8 cellular contexts compared by ENCODE assay signal in genomic region chr14:105092124-105092911, GRCh38. TPM values are rescaled to one million over a fixed set of nuclear protein-coding genes. Genes with fewer than 3 reads are reported as not detected.
A peak's percentile ranks its signal among the peaks of the same experiment; 100 is the strongest.
DNase-seq lines count a peak whose midpoint lies in the region; ATAC-seq and TF ChIP-seq lines count a peak whose summit lies in the region.

No MANE protein-coding gene starts in this region.

- H3K36me3 ChIP-seq in RWPE2 (ENCODE audit: low read depth) (no peaks in the 10 kb centered on the region), esophagus (ENCODE audit: control insufficient read depth in 2 of 2, insufficient read depth in 2 of 2, low read length in 1 of 2) (no peaks in the 10 kb centered on the region), ovary (no peaks in the 10 kb centered on the region)

- no peak for TF ChIP-seq CTCF in GM12865 (IDR thresholded peaks at IDR 0.05; ENCODE audit: insufficient read depth, low read depth, low read length, missing control alignments)
- TF ChIP-seq CTCF in RWPE2 (IDR thresholded peaks at IDR 0.05; ENCODE audit: poor library complexity, severe bottlenecking): no peak
- TF ChIP-seq CTCF in ovary (IDR thresholded peaks at IDR 0.05): no peak

- H3K27me3 ChIP-seq in RWPE2 (ENCODE audit: insufficient read depth, poor library complexity, severe bottlenecking): no peaks in the 10 kb centered on the region
- H3K27me3 ChIP-seq in esophagus (ENCODE audit: control insufficient read depth in 1 of 2, insufficient read depth in 2 of 2, low read length in 2 of 2): no peaks in the 10 kb centered on the region
- no peaks in the 10 kb centered on the region for H3K27me3 ChIP-seq in ovary

- TF ChIP-seq EP300 in ovary (IDR thresholded peaks at IDR 0.05): no peak

- WGBS in esophagus, 2 donors: 31 to 38% methylated on average over 25 of the region's 25 CpGs
- 45 to 58% (median 47%) methylated on average over 18 to 25 of the region's 25 CpGs for WGBS in ovary, 3 donors

- intact Hi-C loops in ovary (cut with DNase I): loop anchor here in 1 of 4 donors (10.0 kb wide), 2 partner anchors 172 to 402 kb away; partner anchors contain the start of gene TEDC1

- H3K27ac ChIP-seq in RWPE2 (ENCODE audit: poor library complexity, severe bottlenecking) (peak overlapping the region; percentile 96), esophagus (ENCODE audit: low read depth in 2 of 2, low read length in 1 of 2) (peak overlapping the region; percentile 84 to 90), ovary (peak overlapping the region; percentile 85 to 88)

- DNase-seq in GM12865 (ENCODE audit: low read depth) (no peak), RWPE2 (ENCODE audit: low spot score) (peak; percentile 75), ovary (peak in 3 of 5 donors; percentile 35 to 59 (median 49)), NCI-H2196 treated with DMSO at 0.1 percent for 48 hours (lab: John Stamatoyannopoulos, UW; ENCODE audit: unreplicated experiment) (no peak)

- no peaks in the 10 kb centered on the region for H3K9me3 ChIP-seq in RWPE2 (ENCODE audit: severe bottlenecking)
- H3K9me3 ChIP-seq in esophagus (ENCODE audit: control insufficient read depth in 2 of 2, insufficient read depth in 1 of 2, low read depth in 1 of 2, low read length in 1 of 2): no peaks in the 10 kb centered on the region
- H3K9me3 ChIP-seq in ovary: no peaks in the 10 kb centered on the region

- ATAC-seq in RWPE2 (ENCODE audit: low read depth) (peak; percentile 0; the same call in 1 of the 3 replicates), GM21390 (IDR thresholded peaks at IDR 0.05; ENCODE audit: unreplicated experiment) (no peak), HG03520 (IDR thresholded peaks at IDR 0.05; ENCODE audit: unreplicated experiment) (no peak), HG02642 (IDR thresholded peaks at IDR 0.05; ENCODE audit: poor library complexity, unreplicated experiment) (no peak)

- TF ChIP-seq POLR2A in ovary (IDR thresholded peaks at IDR 0.05): no peak

- H3K4me1 ChIP-seq in RWPE2 (ENCODE audit: insufficient read depth, poor library complexity, severe bottlenecking) (peaks cover 43% of the 10 kb centered on the region), esophagus (ENCODE audit: control insufficient read depth in 2 of 2, insufficient read depth in 2 of 2, low read length in 1 of 2) (peaks cover 6 to 49% of the 10 kb centered on the region in 2 donors), ovary (ENCODE audit: insufficient read depth) (peaks cover 12% of the 10 kb centered on the region)

- peak overlapping the region; percentile 49 for H3K4me3 ChIP-seq in GM12865 (ENCODE audit: low read depth, low read length)
- peak overlapping the region; percentile 50 for H3K4me3 ChIP-seq in RWPE2 (ENCODE audit: severe bottlenecking)
- H3K4me3 ChIP-seq in esophagus (ENCODE audit: low read depth in 1 of 2, low read length in 2 of 2): peak overlapping the region; percentile 60 to 62
- H3K4me3 ChIP-seq in ovary: peak overlapping the region; percentile 80

RNA-seq across cellular contexts. Expression of gene GPR132, which starts 27.1 kb away (rescaled TPM):
- polyA plus RNA-seq in esophagus: under 1 TPM; 0.42 to 0.47 TPM
- 1 to 10 TPM in 1 of 7 donors, under 1 TPM in 6; 0.35 to 2.0 (median 0.79) TPM for total RNA-seq in ovary
- under 1 TPM; 0.27 to 0.45 TPM for polyA plus RNA-seq in ovary

Comparison
In these comparisons a context has a peak if more than half of its experiments do, and no peak if none do; other contexts are left out.
1. DNase-seq: peak in RWPE2 (single experiment) and ovary (3 of 5); none in GM12865 (single experiment) and NCI-H2196 treated with DMSO at 0.1 percent for 48 hours (single experiment).
2. Peak in every context shown above with its lines, with median percentiles within 50 percentile points of each other: H3K4me3 ChIP-seq and H3K27ac ChIP-seq.